ENCODE assay signal across 1 cellular context in genomic region chr14:68938515-68939423, GRCh38.
TF ChIP-seq lines count a peak whose summit lies in the region.

No MANE protein-coding gene starts in this region.

TF ChIP-seq in HepG2, 621 proteins besides CTCF, POLR2A, EP300 and RAD21 (continued from another document and continues in another):
- TF ChIP-seq GABPB1 (CRISPR knock-in tag; IDR thresholded peaks at IDR 0.05) (no peak), CREM (IDR thresholded peaks at IDR 0.05) (peak; percentile 66), CREM (CRISPR knock-in tag; IDR thresholded peaks at IDR 0.05) (no peak), YEATS2 (CRISPR knock-in tag; IDR thresholded peaks at IDR 0.05; ENCODE audit: borderline replicate concordance) (peak; percentile 30; the same call in 1 of the 2 replicates), ERF (CRISPR knock-in tag; IDR thresholded peaks at IDR 0.05) (peak; percentile 23; the same call in 1 of the 2 replicates), SALL2 (CRISPR knock-in tag; IDR thresholded peaks at IDR 0.05) (no peak), KLF16 (CRISPR knock-in tag; IDR thresholded peaks at IDR 0.05) (no peak), SMAD9 (CRISPR knock-in tag; IDR thresholded peaks at IDR 0.05) (no peak), MEIS1 (CRISPR knock-in tag; IDR thresholded peaks at IDR 0.05; ENCODE audit: borderline replicate concordance) (peak; percentile 25; the same call in 1 of the 2 replicates), CREB1 (IDR thresholded peaks at IDR 0.05) (no peak), CREB1 (CRISPR knock-in tag; IDR thresholded peaks at IDR 0.05) (peak; percentile 47; the same call in 1 of the 2 replicates), IRF2 (CRISPR knock-in tag; IDR thresholded peaks at IDR 0.05) (no peak), FOXP1 (IDR thresholded peaks at IDR 0.05) (no peak), FOXP1 (CRISPR knock-in tag; IDR thresholded peaks at IDR 0.05) (peak; percentile 70; the same call in 1 of the 2 replicates), ZNF614 (CRISPR knock-in tag; IDR thresholded peaks at IDR 0.05; ENCODE audit: borderline replicate concordance) (0 out of 2 replicates have a peak, but pooled peaks have one; percentile 20), ZNF317 (CRISPR knock-in tag; IDR thresholded peaks at IDR 0.05) (peak; percentile 15; the same call in 1 of the 2 replicates), FOXO1 (CRISPR knock-in tag; IDR thresholded peaks at IDR 0.05) (peak; percentile 11; the same call in 1 of the 2 replicates), ZIK1 (CRISPR knock-in tag; IDR thresholded peaks at IDR 0.05; ENCODE audit: borderline replicate concordance, low read depth) (no peak), NFKBIZ (CRISPR knock-in tag; IDR thresholded peaks at IDR 0.05) (no peak), ZNF207 (IDR thresholded peaks at IDR 0.05; ENCODE audit: borderline replicate concordance) (no peak), GFI1 (CRISPR knock-in tag; IDR thresholded peaks at IDR 0.05; ENCODE audit: borderline replicate concordance) (peak; percentile 77), TRAFD1 (CRISPR knock-in tag; IDR thresholded peaks at IDR 0.05; ENCODE audit: borderline replicate concordance) (peak; percentile 51; the same call in 1 of the 2 replicates), SOX13 (IDR thresholded peaks at IDR 0.05) (peak; percentile 98), SOX13 (CRISPR knock-in tag; conservative IDR thresholded peaks at IDR 0.05 in 1 of 2, IDR thresholded peaks at IDR 0.05 in 1 of 2) (peak in 1 of 2 experiments; percentile 99; a peak in 2 of 4 replicates), ZNF562 (CRISPR knock-in tag; IDR thresholded peaks at IDR 0.05; ENCODE audit: borderline replicate concordance) (no peak), ZMYM2 (CRISPR knock-in tag; IDR thresholded peaks at IDR 0.05) (0 out of 2 replicates have a peak, but pooled peaks have one; percentile 19), KAT8 (CRISPR knock-in tag; IDR thresholded peaks at IDR 0.05) (peak; percentile 25; the same call in 1 of the 2 replicates), ZNF501 (CRISPR knock-in tag; IDR thresholded peaks at IDR 0.05) (peak; percentile 23; the same call in 1 of the 2 replicates), ZNF263 (CRISPR knock-in tag; IDR thresholded peaks at IDR 0.05) (no peak), POLR2G (IDR thresholded peaks at IDR 0.05; ENCODE audit: low read depth, low read length) (peak; percentile 56; the same call in 1 of the 2 replicates), NFIC (IDR thresholded peaks at IDR 0.05; ENCODE audit: low read length) (0 out of 2 replicates have a peak, but pooled peaks have one; percentile 38), ZFP91 (CRISPR knock-in tag; IDR thresholded peaks at IDR 0.05; ENCODE audit: borderline replicate concordance) (peak; percentile 22; the same call in 1 of the 2 replicates), PITX1 (CRISPR knock-in tag; IDR thresholded peaks at IDR 0.05) (peak; percentile 80; the same call in 1 of the 2 replicates), ZNF331 (CRISPR knock-in tag; IDR thresholded peaks at IDR 0.05) (peak; percentile 23; the same call in 1 of the 2 replicates), SIN3A (IDR thresholded peaks at IDR 0.05; ENCODE audit: borderline replicate concordance, low read depth, low read length) (peak; percentile 77; the same call in 1 of the 2 replicates), HMGXB4 (CRISPR knock-in tag; IDR thresholded peaks at IDR 0.05; ENCODE audit: borderline replicate concordance in 1 of 2, low read depth in 1 of 2) (no peak; a peak in 1 of 4 replicates), RARA (CRISPR knock-in tag; IDR thresholded peaks at IDR 0.05) (0 out of 2 replicates have a peak, but pooled peaks have one; percentile 45), RBM22 (optimal IDR thresholded peaks at IDR 0.05; ENCODE audit: low read length) (peak; percentile 36)
- TF ChIP-seq, protein P1, sequence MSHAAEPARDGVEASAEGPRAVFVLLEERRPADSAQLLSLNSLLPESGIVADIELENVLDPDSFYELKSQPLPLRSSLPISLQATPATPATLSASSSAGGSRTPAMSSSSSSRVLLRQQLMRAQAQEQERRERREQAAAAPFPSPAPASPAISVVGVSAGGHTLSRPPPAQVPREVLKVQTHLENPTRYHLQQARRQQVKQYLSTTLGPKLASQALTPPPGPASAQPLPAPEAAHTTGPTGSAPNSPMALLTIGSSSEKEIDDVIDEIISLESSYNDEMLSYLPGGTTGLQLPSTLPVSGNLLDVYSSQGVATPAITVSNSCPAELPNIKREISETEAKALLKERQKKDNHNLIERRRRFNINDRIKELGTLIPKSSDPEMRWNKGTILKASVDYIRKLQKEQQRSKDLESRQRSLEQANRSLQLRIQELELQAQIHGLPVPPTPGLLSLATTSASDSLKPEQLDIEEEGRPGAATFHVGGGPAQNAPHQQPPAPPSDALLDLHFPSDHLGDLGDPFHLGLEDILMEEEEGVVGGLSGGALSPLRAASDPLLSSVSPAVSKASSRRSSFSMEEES (CRISPR knock-in tag; IDR thresholded peaks at IDR 0.05) = peak; percentile 25; the same call in 1 of the 2 replicates
- TF ChIP-seq, protein P2, sequence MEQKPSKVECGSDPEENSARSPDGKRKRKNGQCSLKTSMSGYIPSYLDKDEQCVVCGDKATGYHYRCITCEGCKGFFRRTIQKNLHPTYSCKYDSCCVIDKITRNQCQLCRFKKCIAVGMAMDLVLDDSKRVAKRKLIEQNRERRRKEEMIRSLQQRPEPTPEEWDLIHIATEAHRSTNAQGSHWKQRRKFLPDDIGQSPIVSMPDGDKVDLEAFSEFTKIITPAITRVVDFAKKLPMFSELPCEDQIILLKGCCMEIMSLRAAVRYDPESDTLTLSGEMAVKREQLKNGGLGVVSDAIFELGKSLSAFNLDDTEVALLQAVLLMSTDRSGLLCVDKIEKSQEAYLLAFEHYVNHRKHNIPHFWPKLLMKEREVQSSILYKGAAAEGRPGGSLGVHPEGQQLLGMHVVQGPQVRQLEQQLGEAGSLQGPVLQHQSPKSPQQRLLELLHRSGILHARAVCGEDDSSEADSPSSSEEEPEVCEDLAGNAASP (CRISPR knock-in tag; IDR thresholded peaks at IDR 0.05; ENCODE audit: borderline replicate concordance) = peak; percentile 46; the same call in 1 of the 2 replicates
- TF ChIP-seq, protein P3, sequence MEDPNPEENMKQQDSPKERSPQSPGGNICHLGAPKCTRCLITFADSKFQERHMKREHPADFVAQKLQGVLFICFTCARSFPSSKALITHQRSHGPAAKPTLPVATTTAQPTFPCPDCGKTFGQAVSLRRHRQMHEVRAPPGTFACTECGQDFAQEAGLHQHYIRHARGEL (CRISPR knock-in tag; IDR thresholded peaks at IDR 0.05) = no peak
- TF ChIP-seq, protein P4, sequence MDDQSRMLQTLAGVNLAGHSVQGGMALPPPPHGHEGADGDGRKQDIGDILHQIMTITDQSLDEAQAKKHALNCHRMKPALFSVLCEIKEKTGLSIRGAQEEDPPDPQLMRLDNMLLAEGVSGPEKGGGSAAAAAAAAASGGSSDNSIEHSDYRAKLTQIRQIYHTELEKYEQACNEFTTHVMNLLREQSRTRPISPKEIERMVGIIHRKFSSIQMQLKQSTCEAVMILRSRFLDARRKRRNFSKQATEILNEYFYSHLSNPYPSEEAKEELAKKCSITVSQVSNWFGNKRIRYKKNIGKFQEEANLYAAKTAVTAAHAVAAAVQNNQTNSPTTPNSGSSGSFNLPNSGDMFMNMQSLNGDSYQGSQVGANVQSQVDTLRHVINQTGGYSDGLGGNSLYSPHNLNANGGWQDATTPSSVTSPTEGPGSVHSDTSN (CRISPR knock-in tag; IDR thresholded peaks at IDR 0.05; ENCODE audit: borderline replicate concordance) = no peak
- TF ChIP-seq, protein P5, sequence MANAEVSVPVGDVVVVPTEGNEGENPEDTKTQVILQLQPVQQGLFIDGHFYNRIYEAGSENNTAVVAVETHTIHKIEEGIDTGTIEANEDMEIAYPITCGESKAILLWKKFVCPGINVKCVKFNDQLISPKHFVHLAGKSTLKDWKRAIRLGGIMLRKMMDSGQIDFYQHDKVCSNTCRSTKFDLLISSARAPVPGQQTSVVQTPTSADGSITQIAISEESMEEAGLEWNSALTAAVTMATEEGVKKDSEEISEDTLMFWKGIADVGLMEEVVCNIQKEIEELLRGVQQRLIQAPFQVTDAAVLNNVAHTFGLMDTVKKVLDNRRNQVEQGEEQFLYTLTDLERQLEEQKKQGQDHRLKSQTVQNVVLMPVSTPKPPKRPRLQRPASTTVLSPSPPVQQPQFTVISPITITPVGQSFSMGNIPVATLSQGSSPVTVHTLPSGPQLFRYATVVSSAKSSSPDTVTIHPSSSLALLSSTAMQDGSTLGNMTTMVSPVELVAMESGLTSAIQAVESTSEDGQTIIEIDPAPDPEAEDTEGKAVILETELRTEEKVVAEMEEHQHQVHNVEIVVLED (CRISPR knock-in tag; IDR thresholded peaks at IDR 0.05; ENCODE audit: borderline replicate concordance) = 0 out of 2 replicates have a peak, but pooled peaks have one; percentile 25
- TF ChIP-seq, protein P6, sequence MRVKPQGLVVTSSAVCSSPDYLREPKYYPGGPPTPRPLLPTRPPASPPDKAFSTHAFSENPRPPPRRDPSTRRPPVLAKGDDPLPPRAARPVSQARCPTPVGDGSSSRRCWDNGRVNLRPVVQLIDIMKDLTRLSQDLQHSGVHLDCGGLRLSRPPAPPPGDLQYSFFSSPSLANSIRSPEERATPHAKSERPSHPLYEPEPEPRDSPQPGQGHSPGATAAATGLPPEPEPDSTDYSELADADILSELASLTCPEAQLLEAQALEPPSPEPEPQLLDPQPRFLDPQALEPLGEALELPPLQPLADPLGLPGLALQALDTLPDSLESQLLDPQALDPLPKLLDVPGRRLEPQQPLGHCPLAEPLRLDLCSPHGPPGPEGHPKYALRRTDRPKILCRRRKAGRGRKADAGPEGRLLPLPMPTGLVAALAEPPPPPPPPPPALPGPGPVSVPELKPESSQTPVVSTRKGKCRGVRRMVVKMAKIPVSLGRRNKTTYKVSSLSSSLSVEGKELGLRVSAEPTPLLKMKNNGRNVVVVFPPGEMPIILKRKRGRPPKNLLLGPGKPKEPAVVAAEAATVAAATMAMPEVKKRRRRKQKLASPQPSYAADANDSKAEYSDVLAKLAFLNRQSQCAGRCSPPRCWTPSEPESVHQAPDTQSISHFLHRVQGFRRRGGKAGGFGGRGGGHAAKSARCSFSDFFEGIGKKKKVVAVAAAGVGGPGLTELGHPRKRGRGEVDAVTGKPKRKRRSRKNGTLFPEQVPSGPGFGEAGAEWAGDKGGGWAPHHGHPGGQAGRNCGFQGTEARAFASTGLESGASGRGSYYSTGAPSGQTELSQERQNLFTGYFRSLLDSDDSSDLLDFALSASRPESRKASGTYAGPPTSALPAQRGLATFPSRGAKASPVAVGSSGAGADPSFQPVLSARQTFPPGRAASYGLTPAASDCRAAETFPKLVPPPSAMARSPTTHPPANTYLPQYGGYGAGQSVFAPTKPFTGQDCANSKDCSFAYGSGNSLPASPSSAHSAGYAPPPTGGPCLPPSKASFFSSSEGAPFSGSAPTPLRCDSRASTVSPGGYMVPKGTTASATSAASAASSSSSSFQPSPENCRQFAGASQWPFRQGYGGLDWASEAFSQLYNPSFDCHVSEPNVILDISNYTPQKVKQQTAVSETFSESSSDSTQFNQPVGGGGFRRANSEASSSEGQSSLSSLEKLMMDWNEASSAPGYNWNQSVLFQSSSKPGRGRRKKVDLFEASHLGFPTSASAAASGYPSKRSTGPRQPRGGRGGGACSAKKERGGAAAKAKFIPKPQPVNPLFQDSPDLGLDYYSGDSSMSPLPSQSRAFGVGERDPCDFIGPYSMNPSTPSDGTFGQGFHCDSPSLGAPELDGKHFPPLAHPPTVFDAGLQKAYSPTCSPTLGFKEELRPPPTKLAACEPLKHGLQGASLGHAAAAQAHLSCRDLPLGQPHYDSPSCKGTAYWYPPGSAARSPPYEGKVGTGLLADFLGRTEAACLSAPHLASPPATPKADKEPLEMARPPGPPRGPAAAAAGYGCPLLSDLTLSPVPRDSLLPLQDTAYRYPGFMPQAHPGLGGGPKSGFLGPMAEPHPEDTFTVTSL (CRISPR knock-in tag; IDR thresholded peaks at IDR 0.05; ENCODE audit: borderline replicate concordance) = no peak; the same call in 1 of the 2 replicates
